1 cellular context compared by ENCODE assay signal in genomic region chr10:75379234-75379724, GRCh38.
TF ChIP-seq lines count a peak whose summit lies in the region.

No MANE protein-coding gene starts in this region.

TF ChIP-seq in HEK293, 187 proteins besides CTCF, POLR2A, EP300 and RAD21 (continued from another document and continues in another):
- TF ChIP-seq ZNF560 (tag by site-specific recombination; IDR thresholded peaks at IDR 0.05; ENCODE audit: borderline replicate concordance) (no peak), ZNF785 (tag by site-specific recombination; IDR thresholded peaks at IDR 0.05) (no peak), ZNF629 (tag by site-specific recombination; IDR thresholded peaks at IDR 0.05) (peak; percentile 96), ZNF398 (tag by site-specific recombination; IDR thresholded peaks at IDR 0.05) (peak; percentile 83), ZNF549 (tag by site-specific recombination; IDR thresholded peaks at IDR 0.05) (no peak), ZNF48 (tag by site-specific recombination; IDR thresholded peaks at IDR 0.05) (no peak), WT1 (tag by site-specific recombination; IDR thresholded peaks at IDR 0.05) (peak; percentile 100), ELK4 (IDR thresholded peaks at IDR 0.05; ENCODE audit: borderline replicate concordance, low read depth, low read length) (no peak), HOXA7 (CRISPR knock-in tag; IDR thresholded peaks at IDR 0.05; ENCODE audit: borderline replicate concordance) (no peak), ZNF510 (tag by site-specific recombination; IDR thresholded peaks at IDR 0.05; ENCODE audit: insufficient replicate concordance) (peak; percentile 40), ZBTB17 (tag by site-specific recombination; IDR thresholded peaks at IDR 0.05) (peak; percentile 97), ZNF600 (tag by site-specific recombination; IDR thresholded peaks at IDR 0.05) (peak; percentile 90), ZBTB11 (tag by site-specific recombination; conservative IDR thresholded peaks at IDR 0.05; ENCODE audit: low read depth) (peak; percentile 47; the same call in 1 of the 2 replicates), ZNF449 (tag by site-specific recombination; IDR thresholded peaks at IDR 0.05) (peak; percentile 76; the same call in 1 of the 2 replicates), ZBTB44 (tag by site-specific recombination; IDR thresholded peaks at IDR 0.05) (peak; percentile 98), ZNF544 (tag by site-specific recombination; IDR thresholded peaks at IDR 0.05) (no peak), ZNF354C (tag by site-specific recombination; IDR thresholded peaks at IDR 0.05; ENCODE audit: borderline replicate concordance, low read depth) (no peak), ATF2 (tag by site-specific recombination; IDR thresholded peaks at IDR 0.05; ENCODE audit: low read depth) (peak; percentile 91), PATZ1 (tag by site-specific recombination; IDR thresholded peaks at IDR 0.05) (peak; percentile 94), GFI1B (tag by site-specific recombination; IDR thresholded peaks at IDR 0.05) (peak; percentile 99), GLI4 (tag by site-specific recombination; IDR thresholded peaks at IDR 0.05) (no peak), ZNF558 (tag by site-specific recombination; IDR thresholded peaks at IDR 0.05) (peak; percentile 91), ZBTB8A (tag by site-specific recombination; IDR thresholded peaks at IDR 0.05) (peak; percentile 92), PBX3 (CRISPR knock-in tag; IDR thresholded peaks at IDR 0.05) (0 out of 2 replicates have a peak, but pooled peaks have one; percentile 52), ZNF670 (tag by site-specific recombination; IDR thresholded peaks at IDR 0.05; ENCODE audit: low read depth) (no peak), ZNF292 (tag by site-specific recombination; IDR thresholded peaks at IDR 0.05; ENCODE audit: borderline replicate concordance, low read depth) (no peak), ZNF596 (tag by site-specific recombination; IDR thresholded peaks at IDR 0.05) (peak; percentile 78), ZNF335 (tag by site-specific recombination; conservative IDR thresholded peaks at IDR 0.05) (no peak), ZNF2 (tag by site-specific recombination; IDR thresholded peaks at IDR 0.05) (peak; percentile 99), ZFHX2 (tag by site-specific recombination; conservative IDR thresholded peaks at IDR 0.05) (no peak), EGR2 (tag by site-specific recombination; IDR thresholded peaks at IDR 0.05; ENCODE audit: low read depth) (no peak), ZSCAN23 (tag by site-specific recombination; IDR thresholded peaks at IDR 0.05) (peak; percentile 99), SCRT1 (tag by site-specific recombination; IDR thresholded peaks at IDR 0.05; ENCODE audit: borderline replicate concordance) (peak; percentile 91), ZNF677 (tag by site-specific recombination; IDR thresholded peaks at IDR 0.05) (peak; percentile 58; the same call in 1 of the 2 replicates), TRIM28 (IDR thresholded peaks at IDR 0.05; ENCODE audit: borderline replicate concordance, low read length) (peak; percentile 66; the same call in 1 of the 2 replicates), ZNF501 (tag by site-specific recombination; IDR thresholded peaks at IDR 0.05) (peak; percentile 98), IKZF3 (tag by site-specific recombination; IDR thresholded peaks at IDR 0.05) (peak; percentile 100), ZNF530 (tag by site-specific recombination; IDR thresholded peaks at IDR 0.05; ENCODE audit: low read depth) (no peak), ZNF175 (tag by site-specific recombination; IDR thresholded peaks at IDR 0.05) (no peak), SP3 (tag by site-specific recombination; IDR thresholded peaks at IDR 0.05) (peak; percentile 50; the same call in 1 of the 2 replicates), ZNF266 (tag by site-specific recombination; IDR thresholded peaks at IDR 0.05; ENCODE audit: low read depth) (peak; percentile 80; the same call in 1 of the 2 replicates), ZNF777 (tag by site-specific recombination; IDR thresholded peaks at IDR 0.05; ENCODE audit: borderline replicate concordance) (no peak), ZSCAN18 (tag by site-specific recombination; IDR thresholded peaks at IDR 0.05) (peak; percentile 98), SALL2 (tag by site-specific recombination; IDR thresholded peaks at IDR 0.05; ENCODE audit: borderline replicate concordance) (peak; percentile 84), ZFP41 (tag by site-specific recombination; IDR thresholded peaks at IDR 0.05; ENCODE audit: borderline replicate concordance) (no peak), ZNF155 (tag by site-specific recombination; IDR thresholded peaks at IDR 0.05) (no peak), ZNF404 (tag by site-specific recombination; IDR thresholded peaks at IDR 0.05) (no peak; the same call in 1 of the 2 replicates), ZBTB21 (tag by site-specific recombination; IDR thresholded peaks at IDR 0.05) (peak; percentile 82; the same call in 1 of the 2 replicates), ZNF157 (tag by site-specific recombination; IDR thresholded peaks at IDR 0.05) (no peak), ZNF548 (tag by site-specific recombination; IDR thresholded peaks at IDR 0.05) (no peak), ZNF350 (tag by site-specific recombination; IDR thresholded peaks at IDR 0.05) (no peak; the same call in 1 of the 2 replicates), ZXDB (tag by site-specific recombination; IDR thresholded peaks at IDR 0.05) (peak; percentile 100), ZNF529 (tag by site-specific recombination; IDR thresholded peaks at IDR 0.05; ENCODE audit: insufficient replicate concordance) (peak; percentile 14), HOXD13 (CRISPR knock-in tag; IDR thresholded peaks at IDR 0.05; ENCODE audit: borderline replicate concordance) (peak; percentile 97), KLF16 (tag by site-specific recombination; IDR thresholded peaks at IDR 0.05) (peak; percentile 99)
